Comparison of ENCODE assay signal across 1 cellular context in the genomic region with DNA sequence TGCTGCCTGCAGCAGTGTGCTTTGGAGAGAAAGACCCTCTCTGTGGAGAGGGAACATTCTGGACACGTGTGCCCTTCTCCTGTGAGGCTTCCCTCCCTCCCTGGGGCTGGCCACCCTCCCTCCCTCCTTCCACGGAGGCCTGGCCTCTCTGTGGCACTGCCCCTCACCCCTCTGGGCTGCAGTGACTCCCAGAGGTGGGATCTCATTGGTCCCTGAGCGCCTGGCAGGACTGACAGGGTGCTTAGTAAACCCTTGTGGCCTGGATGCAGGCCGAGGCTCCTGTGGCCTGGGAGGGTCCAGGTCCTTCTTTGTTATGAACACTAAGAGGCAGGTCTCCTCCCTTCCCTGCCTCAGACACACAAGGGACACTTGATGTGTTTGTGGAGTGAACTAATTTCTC.
TF ChIP-seq lines count a peak whose summit lies in the region.

No MANE protein-coding gene starts in this region.

TF ChIP-seq in IMR-90, 13 proteins besides CTCF, POLR2A, EP300 and RAD21 (continued from another document):
- TF ChIP-seq MXI1 (IDR thresholded peaks at IDR 0.05; ENCODE audit: borderline replicate concordance, low read depth, low read length) (no peak), BHLHE40 (IDR thresholded peaks at IDR 0.05; ENCODE audit: low read depth, low read length) (no peak), RFX5 (IDR thresholded peaks at IDR 0.05; ENCODE audit: low read depth, low read length) (no peak), CHD1 (IDR thresholded peaks at IDR 0.05; ENCODE audit: low read depth, low read length) (no peak), RCOR1 (IDR thresholded peaks at IDR 0.05; ENCODE audit: insufficient replicate concordance, low read length) (no peak), MAFK (IDR thresholded peaks at IDR 0.05; ENCODE audit: low read depth, low read length) (no peak)
- TF ChIP-seq, protein P1, sequence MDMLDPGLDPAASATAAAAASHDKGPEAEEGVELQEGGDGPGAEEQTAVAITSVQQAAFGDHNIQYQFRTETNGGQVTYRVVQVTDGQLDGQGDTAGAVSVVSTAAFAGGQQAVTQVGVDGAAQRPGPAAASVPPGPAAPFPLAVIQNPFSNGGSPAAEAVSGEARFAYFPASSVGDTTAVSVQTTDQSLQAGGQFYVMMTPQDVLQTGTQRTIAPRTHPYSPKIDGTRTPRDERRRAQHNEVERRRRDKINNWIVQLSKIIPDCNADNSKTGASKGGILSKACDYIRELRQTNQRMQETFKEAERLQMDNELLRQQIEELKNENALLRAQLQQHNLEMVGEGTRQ (IDR thresholded peaks at IDR 0.05; ENCODE audit: low read depth, low read length): no peak
